Comparison of ENCODE assay signal across 12 cellular contexts in genomic region chr21:42568834-42569731, GRCh38. TPM values are rescaled to one million over a fixed set of nuclear protein-coding genes. Genes with fewer than 3 reads are reported as not detected.
A peak's percentile ranks its signal among the peaks of the same experiment; 100 is the strongest.
DNase-seq lines count a peak whose midpoint lies in the region; TF ChIP-seq lines count a peak whose summit lies in the region.
"Had no signal": no experiment of that assay in that cellular context is flagged by ENCODE, and none has a peak within 500 bp of the region (broad histone marks: within the 10 kb centered on the region; RNA-seq: fewer than 3 reads in every experiment).

No MANE protein-coding gene starts in this region.

- no peak overlapping the region for H2AFZ ChIP-seq in SU-DHL-6 (ENCODE audit: low read depth, low read length, severe bottlenecking)

- peak overlapping the region; percentile 1; the same call in 1 of the 2 replicates for H3K9ac ChIP-seq in SU-DHL-6 (ENCODE audit: low read length)

- no peaks in the 10 kb centered on the region for H3K9me3 ChIP-seq in SU-DHL-6 (ENCODE audit: insufficient read depth, low read length)
- H3K9me3 ChIP-seq: gastrocnemius medialis, tibial nerve had no signal

- TF ChIP-seq CTCF in SU-DHL-6 (IDR thresholded peaks at IDR 0.05; ENCODE audit: insufficient read depth, low read length, poor library complexity, severe bottlenecking): no peak

- TF ChIP-seq EP300 in Ishikawa (IDR thresholded peaks at IDR 0.05; ENCODE audit: borderline replicate concordance): no peak

- peak; percentile 4 to 36 for DNase-seq in SHP77 (lab: John Stamatoyannopoulos, UW)
- no peak for DNase-seq in SHP77 treated with DMSO at 0.1 percent for 48 hours (lab: John Stamatoyannopoulos, UW)
- DNase-seq in posterior vena cava (ENCODE audit: low spot score): peak; percentile 76
- no peak for DNase-seq in GDM1 (lab: John Stamatoyannopoulos, UW)
- no peak for DNase-seq in LoVo (ENCODE audit: low spot score)
- DNase-seq in stimulated activated CD4-positive, alpha-beta T cell treated with anti-CD3 and anti-CD28 coated beads, Interleukin-2, amount 100 ng/mL, for 24 hours: no peak
- DNase-seq: activated CD4-positive, alpha-beta T cell treated with anti-CD3 and anti-CD28 coated beads, Interleukin-2, amount 10 ng/mL, durations not matched to agents 7 days and 5 days; gastrocnemius medialis; NCI-H1048 had no signal

- H3K4me3 ChIP-seq in SU-DHL-6 (ENCODE audit: insufficient read depth, low read length, poor library complexity, severe bottlenecking): no peak overlapping the region
- H3K4me3 ChIP-seq: gastrocnemius medialis, tibial nerve had no signal

- no peaks in the 10 kb centered on the region for H4K20me1 ChIP-seq in SU-DHL-6 (ENCODE audit: low read depth, low read length)

- TF ChIP-seq RAD21 in Ishikawa (IDR thresholded peaks at IDR 0.05; ENCODE audit: low read depth): no peak

- no peaks in the 10 kb centered on the region for H3K27me3 ChIP-seq in SU-DHL-6 (ENCODE audit: low read length)
- H3K27me3 ChIP-seq: gastrocnemius medialis, tibial nerve had no signal

- peak overlapping the region; percentile 59 for H3K27ac ChIP-seq in SU-DHL-6 (ENCODE audit: low read depth, low read length)
- H3K27ac ChIP-seq: gastrocnemius medialis, tibial nerve had no signal

- H3K79me2 ChIP-seq in SU-DHL-6 (ENCODE audit: insufficient read depth, low read length): no peaks in the 10 kb centered on the region

- H3F3A ChIP-seq in SU-DHL-6 (ENCODE audit: insufficient read depth): no peaks in the 10 kb centered on the region

- intact Hi-C loops in posterior vena cava (cut with DNase I): no loop called here

- H3K4me2 ChIP-seq in SU-DHL-6 (ENCODE audit: low read depth, low read length, poor library complexity, severe bottlenecking): peak overlapping the region; percentile 20

- peaks cover 4% of the 10 kb centered on the region; the same call in 1 of the 2 replicates for H3K36me3 ChIP-seq in SU-DHL-6 (ENCODE audit: low read length)

- H3K9me2 ChIP-seq in SU-DHL-6 (replicated peaks; ENCODE audit: insufficient read depth, low read length): no peaks in the 10 kb centered on the region

TF ChIP-seq in Ishikawa, 13 proteins besides CTCF, POLR2A, EP300 and RAD21:
- TF ChIP-seq NFIC (IDR thresholded peaks at IDR 0.05): peak; percentile 74
- no peak for TF ChIP-seq YY1 (IDR thresholded peaks at IDR 0.05; ENCODE audit: low read depth)

RNA-seq across cellular contexts. Expression of gene SLC37A1, which starts 55.4 kb away (rescaled TPM):
- total RNA-seq in posterior vena cava: 1 to 10 TPM; 5.2 to 6.0 TPM

Comparison
In these comparisons a context has a peak if more than half of its experiments do, and no peak if none do; other contexts are left out.
1. DNase-seq: peak in SHP77 (2 of 2) and posterior vena cava (single experiment); none in SHP77 treated with DMSO at 0.1 percent for 48 hours (single experiment), GDM1 (single experiment), LoVo (single experiment) and stimulated activated CD4-positive, alpha-beta T cell treated with anti-CD3 and anti-CD28 coated beads, Interleukin-2, amount 100 ng/mL, for 24 hours (0 of 2).